8 cellular contexts compared by ENCODE assay signal in genomic region chr7:79453558-79454324, GRCh38. TPM values are rescaled to one million over a fixed set of nuclear protein-coding genes. Genes with fewer than 3 reads are reported as not detected.
DNase-seq lines count a peak whose midpoint lies in the region; ATAC-seq lines count a peak whose summit lies in the region.

MAGI2 (minus strand) TSS chr7:79453667; CDS start chr7:79453320, 347 bp downstream.

- no peak for ATAC-seq in activated CD4-positive, alpha-beta T cell treated with anti-CD3 and anti-CD28 coated beads for 36 hours
- no peak for ATAC-seq in T-helper 17 cell
- no peak for ATAC-seq in GM21367 (IDR thresholded peaks at IDR 0.05; ENCODE audit: unreplicated experiment)

- H3K4me1 Mint-ChIP-seq in activated CD4-positive, alpha-beta T cell treated with anti-CD3 and anti-CD28 coated beads for 36 hours: peaks cover 5% of the 10 kb centered on the region
- H3K4me1 Mint-ChIP-seq in T-helper 17 cell: no peaks in the 10 kb centered on the region

- peak within 1 kb of the TSS; percentile 32 for H3K4me3 Mint-ChIP-seq in activated CD4-positive, alpha-beta T cell treated with anti-CD3 and anti-CD28 coated beads for 36 hours
- H3K4me3 Mint-ChIP-seq in T-helper 17 cell: peak within 1 kb of the TSS; percentile 15

- peaks cover 45% of the 10 kb centered on the region for H3K27me3 Mint-ChIP-seq in activated CD4-positive, alpha-beta T cell treated with anti-CD3 and anti-CD28 coated beads for 36 hours
- peaks cover 27% of the 10 kb centered on the region for H3K27me3 Mint-ChIP-seq in T-helper 17 cell

- intact Hi-C loops in activated CD4-positive, alpha-beta T cell treated with anti-CD3 and anti-CD28 coated beads for 36 hours (cut with DNase I, micrococcal nuclease): no loop called here

- H3K9me3 Mint-ChIP-seq in activated CD4-positive, alpha-beta T cell treated with anti-CD3 and anti-CD28 coated beads for 36 hours (ENCODE audit: low read depth): no peaks in the 10 kb centered on the region

- H3K27me3 ChIP-seq in thymus (ENCODE audit: control insufficient read depth, insufficient read depth): peaks cover 27% of the 10 kb centered on the region

- H3K36me3 ChIP-seq in thymus (ENCODE audit: control insufficient read depth, insufficient read depth): no peaks in the 10 kb centered on the region

- CTCF ChIA-PET in activated CD4-positive, alpha-beta T cell treated with anti-CD3 and anti-CD28 coated beads for 36 hours (lab: Charles Lee): no interaction called here

- peak within 1 kb of the TSS; percentile 44 for H3K4me3 ChIP-seq in thymus (ENCODE audit: low read length)

- no peaks in the 10 kb centered on the region for H3K36me3 Mint-ChIP-seq in activated CD4-positive, alpha-beta T cell treated with anti-CD3 and anti-CD28 coated beads for 36 hours (ENCODE audit: low read depth)
- peaks cover 2% of the 10 kb centered on the region for H3K36me3 Mint-ChIP-seq in T-helper 17 cell (ENCODE audit: low read depth)

- H3K4me1 ChIP-seq in thymus (ENCODE audit: control insufficient read depth, insufficient read depth, low read length): peaks cover 3% of the 10 kb centered on the region

- H3K9me3 ChIP-seq in T-helper 17 cell (ENCODE audit: control insufficient read depth, low read length, poor library complexity, severe bottlenecking) (no peaks in the 10 kb centered on the region), thymus (ENCODE audit: control insufficient read depth) (peaks cover 1% of the 10 kb centered on the region)

- 1% methylated on average over 66 of the region's 67 CpGs for WGBS in thymus

- peak within 1 kb of the TSS; percentile 73 for H3K27ac ChIP-seq in thymus (ENCODE audit: low read depth)

- no peak within 1 kb of the TSS for H3K27ac Mint-ChIP-seq in activated CD4-positive, alpha-beta T cell treated with anti-CD3 and anti-CD28 coated beads for 36 hours
- no peak within 1 kb of the TSS for H3K27ac Mint-ChIP-seq in T-helper 17 cell

- DNase-seq in activated CD4-positive, alpha-beta T cell treated with anti-CD3 and anti-CD28 coated beads for 36 hours: peak; percentile 13
- no peak for DNase-seq in activated CD4-positive, alpha-beta T cell treated with anti-CD3 and anti-CD28 coated beads, Interleukin-2, amount 50 U/mL, for 4 hours
- DNase-seq in T-helper 17 cell (no peak), fibroblast of gingiva (ENCODE audit: low read depth) (peak; percentile 94), middle frontal gyrus (ENCODE audit: extremely low spot score, low spot score) (peak; percentile 52), SIG-M5 (lab: John Stamatoyannopoulos, UW) (no peak)

- POLR2A ChIA-PET in activated CD4-positive, alpha-beta T cell treated with anti-CD3 and anti-CD28 coated beads for 36 hours (lab: Charles Lee): no interaction called here

RNA-seq across cellular contexts. Expression of gene MAGI2, which starts in this region (rescaled TPM):
- total RNA-seq in activated CD4-positive, alpha-beta T cell treated with anti-CD3 and anti-CD28 coated beads for 36 hours: under 1 TPM; 0.05 to 0.12 TPM
- under 1 TPM in 1 of 2 donors, not detected in 1; 0.73 TPM for total RNA-seq in T-helper 17 cell
- 1.7 TPM for polyA plus RNA-seq in thymus

Comparison
In these comparisons a context has a peak if more than half of its experiments do, and no peak if none do; other contexts are left out.
1. Peak in DNase-seq in activated CD4-positive, alpha-beta T cell treated with anti-CD3 and anti-CD28 coated beads for 36 hours; RNA of the gene not detected or under 1 TPM.
2. DNase-seq: peak in fibroblast of gingiva (single experiment) and middle frontal gyrus (single experiment); none in activated CD4-positive, alpha-beta T cell treated with anti-CD3 and anti-CD28 coated beads, Interleukin-2, amount 50 U/mL, for 4 hours (0 of 2), T-helper 17 cell (0 of 3) and SIG-M5 (single experiment).